10 cellular contexts compared by ENCODE assay signal in the genomic region with DNA sequence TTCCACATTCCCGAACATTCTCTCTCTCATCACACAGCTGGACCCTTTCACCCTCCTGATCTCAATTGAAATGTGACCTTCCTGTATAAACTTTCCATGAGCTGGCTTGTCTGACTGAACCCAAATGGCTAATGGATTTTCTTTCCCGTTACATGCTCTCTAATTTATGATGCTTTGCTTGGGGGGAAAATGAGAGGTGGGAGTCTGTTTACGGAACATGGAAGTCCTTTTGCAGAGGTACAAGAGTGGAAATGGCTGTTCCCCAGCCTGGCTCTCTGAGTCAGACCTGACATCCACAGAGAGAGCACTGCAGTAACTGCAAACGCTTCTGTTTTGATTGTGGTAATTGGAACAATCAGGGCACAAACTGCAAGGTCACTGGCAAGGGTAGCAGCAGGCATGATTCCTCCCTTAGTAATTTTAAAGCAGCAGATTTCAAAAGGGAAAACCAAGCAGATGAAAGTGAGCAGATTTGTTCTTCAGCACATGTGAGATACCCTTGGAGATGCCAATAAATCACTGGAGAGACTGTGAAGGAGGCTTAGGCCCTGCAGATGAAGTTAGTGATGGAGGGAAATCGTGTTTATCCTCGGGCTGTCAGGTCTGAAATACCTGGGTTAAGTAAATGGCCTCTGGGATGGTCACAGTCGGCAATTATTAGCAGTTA.
A peak's percentile ranks its signal among the peaks of the same experiment; 100 is the strongest.
DNase-seq lines count a peak whose midpoint lies in the region; ATAC-seq and TF ChIP-seq lines count a peak whose summit lies in the region.
"Had no signal": no experiment of that assay in that cellular context is flagged by ENCODE, and none has a peak within 500 bp of the region (broad histone marks: within the 10 kb centered on the region; RNA-seq: fewer than 3 reads in every experiment).

No MANE protein-coding gene starts in this region.

- DNase-seq in GM04504 (ENCODE audit: low read depth), result peak; percentile 67
- DNase-seq in RPMI7951 (ENCODE audit: low read depth), result peak; percentile 74
- DNase-seq in fibroblast of the aortic adventitia (ENCODE audit: low read depth), result peak; percentile 81
- peak; percentile 36 for DNase-seq in retinal pigment epithelial cell (ENCODE audit: low read depth)
- no peak for DNase-seq in NCI-H2081 treated with DMSO at 0.1 percent for 48 hours (lab: John Stamatoyannopoulos, UW)
- no peak for DNase-seq in NCI-H2029 treated with DMSO at 0.1 percent for 48 hours (lab: John Stamatoyannopoulos, UW)
- no peak for DNase-seq in NCI-H2081 (lab: John Stamatoyannopoulos, UW)
- DNase-seq: naive thymus-derived CD4-positive, alpha-beta T cell had no signal

- H3K4me3 ChIP-seq in fibroblast of the aortic adventitia (ENCODE audit: low read depth, low read length), result no peak overlapping the region
- peak overlapping the region; percentile 18 for H3K4me3 ChIP-seq in retinal pigment epithelial cell (ENCODE audit: low read length)

- ATAC-seq in HG02763 (IDR thresholded peaks at IDR 0.05; ENCODE audit: unreplicated experiment), result no peak
- ATAC-seq: HepG2; naive thymus-derived CD4-positive, alpha-beta T cell had no signal

- TF ChIP-seq CTCF in fibroblast of the aortic adventitia (IDR thresholded peaks at IDR 0.05; ENCODE audit: insufficient read depth, low read length) (no peak), retinal pigment epithelial cell (conservative IDR thresholded peaks at IDR 0.05; ENCODE audit: low read depth, low read length) (no peak)

Comparison
In these comparisons a context has a peak if more than half of its experiments do, and no peak if none do; other contexts are left out.
1. DNase-seq: peak in GM04504 (single experiment), RPMI7951 (single experiment), fibroblast of the aortic adventitia (single experiment) and retinal pigment epithelial cell (single experiment); none in NCI-H2081 treated with DMSO at 0.1 percent for 48 hours (single experiment), NCI-H2029 treated with DMSO at 0.1 percent for 48 hours (single experiment) and NCI-H2081 (0 of 2).